Comparison of ENCODE assay signal across 9 cellular contexts in genomic region chr10:69537449-69537848, GRCh38. TPM values are rescaled to one million over a fixed set of nuclear protein-coding genes. Genes with fewer than 3 reads are reported as not detected.
"Had no signal": no experiment of that assay in that cellular context is flagged by ENCODE, and none has a peak within 500 bp of the region (broad histone marks: within the 10 kb centered on the region; RNA-seq: fewer than 3 reads in every experiment).

No MANE protein-coding gene starts in this region.

- FAIRE-seq: HTR-8/SVneo had no signal

- DNase-seq: GM23248, GOT3, H7, KG1 had no signal

- H3K9ac ChIP-seq: GM23248 had no signal

- H3K27ac ChIP-seq: GM23248 had no signal

- H2AFZ ChIP-seq: GM23248 had no signal

- H3K4me3 ChIP-seq: GM23248, HAP-1 had no signal

- H3K36me3 ChIP-seq: HAP-1 had no signal

- ATAC-seq: HCT116 had no signal

- H3K4me1 ChIP-seq: HAP-1 had no signal

RNA-seq across cellular contexts. Expression of gene NEUROG3, which starts 35.8 kb away (rescaled TPM):
- total RNA-seq: GM23248, H4 had no signal
- polyA plus RNA-seq: GM23248, IgD-negative memory B cell had no signal
